Comparison of ENCODE assay signal across 9 cellular contexts in genomic region chr6:116016846-116017545, GRCh38. TPM values are rescaled to one million over a fixed set of nuclear protein-coding genes. Genes with fewer than 3 reads are reported as not detected.
DNase-seq lines count a peak whose midpoint lies in the region; ATAC-seq and TF ChIP-seq lines count a peak whose summit lies in the region.
"Had no signal": no experiment of that assay in that cellular context is flagged by ENCODE, and none has a peak within 500 bp of the region (broad histone marks: within the 10 kb centered on the region; RNA-seq: fewer than 3 reads in every experiment).

No MANE protein-coding gene starts in this region.

- peak overlapping the region; percentile 65 for H3K27ac Mint-ChIP-seq in Caco-2 (ENCODE audit: unreplicated experiment)

- H3K4me1 ChIP-seq in Caco-2 (peaks cover 27% of the 10 kb centered on the region), ascending aorta (peaks cover 9 to 37% of the 10 kb centered on the region in 2 donors), liver (ENCODE audit: control insufficient read depth in 4 of 4, insufficient read depth in 4 of 4, low read length in 3 of 4) (peaks cover 12 to 72% (median 67%) of the 10 kb centered on the region in 4 donors)

- H3K9me3 Mint-ChIP-seq in Caco-2 (ENCODE audit: unreplicated experiment): no peaks in the 10 kb centered on the region

- ATAC-seq in GM21786 (IDR thresholded peaks at IDR 0.05; ENCODE audit: unreplicated experiment): peak; percentile 24
- no peak for ATAC-seq in GM19023 (IDR thresholded peaks at IDR 0.05; ENCODE audit: unreplicated experiment)
- no peak for ATAC-seq in GM18519 (IDR thresholded peaks at IDR 0.05; ENCODE audit: low FRiP score, unreplicated experiment)
- no peak for ATAC-seq in GM18520 (IDR thresholded peaks at IDR 0.05; ENCODE audit: unreplicated experiment)

- H3K4me1 Mint-ChIP-seq in Caco-2 (ENCODE audit: low read depth, unreplicated experiment): peaks cover 32% of the 10 kb centered on the region

- DNase-seq in Caco-2 (no peak), ascending aorta (ENCODE audit: low spot score in 2 of 2) (no peak)
- no peak for DNase-seq in activated CD8-positive, alpha-beta memory T cell treated with anti-CD3 and anti-CD28 coated beads for 24 hours
- DNase-seq: NK-92 treated with Interleukin-12 subunit alpha and Interleukin-12 subunit beta, amount 100 ng/mL, for 24 hours had no signal

- no peak overlapping the region for H3K4me3 ChIP-seq in Caco-2 (ENCODE audit: low read depth, low read length)
- peak overlapping the region in 1 of 2 donors; percentile 47 for H3K4me3 ChIP-seq in ascending aorta
- H3K4me3 ChIP-seq in liver (ENCODE audit: low read depth in 1 of 3, low read length in 3 of 3): peak overlapping the region in 2 of 3 donors; percentile 18 to 24

- no peak overlapping the region for H3K4me3 Mint-ChIP-seq in Caco-2 (ENCODE audit: unreplicated experiment)

- TF ChIP-seq RAD21 in liver (IDR thresholded peaks at IDR 0.05): no peak

- no TSS peak for BruUV-seq in Caco-2 (replicated peaks; lab: Mats Ljungman, UMichigan)

- no peaks in the 10 kb centered on the region for H3K9me3 ChIP-seq in Caco-2
- H3K9me3 ChIP-seq in ascending aorta: no peaks in the 10 kb centered on the region
- H3K9me3 ChIP-seq in liver (ENCODE audit: control insufficient read depth in 4 of 4, low read length in 3 of 4): no peaks in the 10 kb centered on the region

- CTCF ChIA-PET in Caco-2 (lab: Charles Lee): interaction anchor here (1.3 kb wide), 1 partner anchor 80 kb away, joined by 5 read pairs; no protein-coding TSS in a partner anchor

- POLR2A ChIA-PET in Caco-2 (lab: Charles Lee): interaction anchor here (0.6 kb wide), 1 partner anchor 41 kb away, joined by 12 read pairs; no protein-coding TSS in a partner anchor

- no peaks in the 10 kb centered on the region for H3K36me3 Mint-ChIP-seq in Caco-2 (ENCODE audit: insufficient read depth, unreplicated experiment)

- H3K36me3 ChIP-seq in Caco-2 (ENCODE audit: control insufficient read depth, insufficient read depth, low read length) (no peaks in the 10 kb centered on the region), ascending aorta (no peaks in the 10 kb centered on the region), liver (ENCODE audit: control insufficient read depth in 4 of 4, insufficient read depth in 3 of 4, low read depth in 1 of 4, low read length in 3 of 4) (no peaks in the 10 kb centered on the region)

- no peaks in the 10 kb centered on the region for H3K27me3 ChIP-seq in Caco-2 (replicated peaks; ENCODE audit: control insufficient read depth, insufficient read depth, low read length)
- no peaks in the 10 kb centered on the region for H3K27me3 ChIP-seq in ascending aorta
- H3K27me3 ChIP-seq in liver (ENCODE audit: control insufficient read depth in 4 of 4, insufficient read depth in 4 of 4, low read length in 3 of 4): no peaks in the 10 kb centered on the region

- no peaks in the 10 kb centered on the region for H3K27me3 Mint-ChIP-seq in Caco-2 (ENCODE audit: insufficient read depth, unreplicated experiment)

- no peak for TF ChIP-seq CTCF in Caco-2 (IDR thresholded peaks at IDR 0.05; ENCODE audit: insufficient read depth in 1 of 2, low read depth in 1 of 2, low read length in 1 of 2, severe bottlenecking in 1 of 2, unreplicated experiment in 1 of 2)
- no peak for TF ChIP-seq CTCF in ascending aorta (IDR thresholded peaks at IDR 0.05)
- no peak for TF ChIP-seq CTCF in liver (IDR thresholded peaks at IDR 0.05; ENCODE audit: low read depth, low read length, missing input control)

- intact Hi-C loops in Caco-2 (cut with micrococcal nuclease; ENCODE audit: unreplicated experiment) (loop anchor here (10.0 kb wide), 1 partner anchor 238 kb away; the partner anchor contains the start of gene TSPYL4), ascending aorta (cut with DNase I) (no loop called here)

- 21% methylated on average over 4 of the region's 4 CpGs for WGBS in liver

- H3K9ac ChIP-seq in liver (ENCODE audit: low read depth in 1 of 2, low read length in 2 of 2): no peak overlapping the region

- H3K27ac ChIP-seq in ascending aorta (peak overlapping the region; percentile 42 to 63), liver (ENCODE audit: low read depth in 1 of 2, low read length in 2 of 2) (peak overlapping the region; percentile 36 to 69)

TF ChIP-seq in liver, 16 proteins besides CTCF, POLR2A, EP300 and RAD21:
- TF ChIP-seq RXRA (IDR thresholded peaks at IDR 0.05): peak; percentile 27 to 38
- TF ChIP-seq HNF4A (conservative IDR thresholded peaks at IDR 0.05): peak; percentile 56 to 72
- no peak for TF ChIP-seq HNF4G (IDR thresholded peaks at IDR 0.05)
- peak in 1 of 2 donors; percentile 6 for TF ChIP-seq JUND (IDR thresholded peaks at IDR 0.05)
- no peak for TF ChIP-seq EGR1 (IDR thresholded peaks at IDR 0.05; ENCODE audit: low read depth in 2 of 2)
- TF ChIP-seq TAF1 (conservative IDR thresholded peaks at IDR 0.05): no peak
- no peak for TF ChIP-seq REST (IDR thresholded peaks at IDR 0.05)
- TF ChIP-seq MAX (IDR thresholded peaks at IDR 0.05): no peak
- TF ChIP-seq GABPA (IDR thresholded peaks at IDR 0.05 in 1 of 2, conservative IDR thresholded peaks at IDR 0.05 in 1 of 2): no peak
- TF ChIP-seq YY1 (IDR thresholded peaks at IDR 0.05): peak; percentile 4
- TF ChIP-seq NR2F2 (IDR thresholded peaks at IDR 0.05): no peak
- no peak for TF ChIP-seq ZBTB33 (IDR thresholded peaks at IDR 0.05)
- no peak for TF ChIP-seq FOXA1 (IDR thresholded peaks at IDR 0.05)
- peak; percentile 18 for TF ChIP-seq SP1 (IDR thresholded peaks at IDR 0.05)
- no peak for TF ChIP-seq ATF3 (IDR thresholded peaks at IDR 0.05)
TF ChIP-seq in liver: peak in this region for 5.

RNA-seq across cellular contexts. Expression of gene FRK, which starts 43.7 kb away (rescaled TPM):
- total RNA-seq in Caco-2 (2022): 7.3 and 8.4 TPM in 2 replicates
- 8.4 TPM for total RNA-seq in ascending aorta
- total RNA-seq in liver: 10 to 100 TPM in 1 of 2 donors, 1 to 10 TPM in 1; 5.7 to 26.8 TPM
- 1 to 10 TPM; 3.6 to 4.9 TPM for polyA plus RNA-seq in liver
